In genomic region chr21:44802396-44803153, GRCh38 we compare ENCODE assay signal across 1 cellular context.
TF ChIP-seq lines count a peak whose summit lies in the region.

No MANE protein-coding gene starts in this region.

TF ChIP-seq in HepG2, 621 proteins besides CTCF, POLR2A, EP300 and RAD21 (continued from another document and continues in another):
- TF ChIP-seq CSRNP2 (CRISPR knock-in tag; conservative IDR thresholded peaks at IDR 0.05; ENCODE audit: low read depth) (no peak), ELF3 (CRISPR knock-in tag; IDR thresholded peaks at IDR 0.05) (0 out of 2 replicates have a peak, but pooled peaks have one; percentile 9), REST (IDR thresholded peaks at IDR 0.05; ENCODE audit: borderline replicate concordance in 1 of 2, low read depth in 1 of 2, low read length in 2 of 2) (no peak), ZNF331 (CRISPR knock-in tag; IDR thresholded peaks at IDR 0.05) (0 out of 2 replicates have a peak, but pooled peaks have one; percentile 13), ZFP36 (IDR thresholded peaks at IDR 0.05; ENCODE audit: borderline replicate concordance, low read depth, low read length, partially characterized antibody) (no peak), BCL3 (CRISPR knock-in tag; IDR thresholded peaks at IDR 0.05) (no peak), AKAP8 (CRISPR knock-in tag; IDR thresholded peaks at IDR 0.05) (peak; percentile 36; the same call in 1 of the 2 replicates), ZNF264 (CRISPR knock-in tag; IDR thresholded peaks at IDR 0.05) (peak; percentile 53; the same call in 1 of the 2 replicates), ZFP36L2 (CRISPR knock-in tag; IDR thresholded peaks at IDR 0.05) (no peak), HDAC2 (CRISPR knock-in tag; IDR thresholded peaks at IDR 0.05) (peak; percentile 36; the same call in 1 of the 2 replicates), NCOA2 (CRISPR knock-in tag; IDR thresholded peaks at IDR 0.05) (no peak), HDAC6 (IDR thresholded peaks at IDR 0.05; ENCODE audit: low read depth, low read length) (no peak), POLR2G (IDR thresholded peaks at IDR 0.05; ENCODE audit: low read depth, low read length) (no peak; the same call in 1 of the 2 replicates), UBTF (CRISPR knock-in tag; IDR thresholded peaks at IDR 0.05) (peak; percentile 19; the same call in 1 of the 2 replicates), THAP9 (CRISPR knock-in tag; IDR thresholded peaks at IDR 0.05; ENCODE audit: borderline replicate concordance) (0 out of 2 replicates have a peak, but pooled peaks have one; percentile 30), RBM22 (optimal IDR thresholded peaks at IDR 0.05; ENCODE audit: low read length) (no peak), SOX13 (IDR thresholded peaks at IDR 0.05) (no peak), SOX13 (CRISPR knock-in tag; conservative IDR thresholded peaks at IDR 0.05 in 1 of 2, IDR thresholded peaks at IDR 0.05 in 1 of 2) (0 out of 4 replicates have a peak, but pooled peaks of 1 of the 2 experiments have one; percentile 25), TARDBP (CRISPR knock-in tag; IDR thresholded peaks at IDR 0.05) (0 out of 2 replicates have a peak, but pooled peaks have one; percentile 50), MAFK (conservative IDR thresholded peaks at IDR 0.05 in 1 of 2, IDR thresholded peaks at IDR 0.05 in 1 of 2; ENCODE audit: low read length in 2 of 2) (no peak), HMGXB4 (CRISPR knock-in tag; IDR thresholded peaks at IDR 0.05; ENCODE audit: borderline replicate concordance in 1 of 2, low read depth in 1 of 2) (peak in 1 of 2 experiments; percentile 65; a peak in 1 of 4 replicates), ZNF414 (CRISPR knock-in tag; IDR thresholded peaks at IDR 0.05) (no peak), PBX3 (CRISPR knock-in tag; IDR thresholded peaks at IDR 0.05; ENCODE audit: borderline replicate concordance) (no peak), TFAP4 (IDR thresholded peaks at IDR 0.05; ENCODE audit: borderline replicate concordance, low read depth) (peak; percentile 83; the same call in 1 of the 2 replicates), MXD4 (CRISPR knock-in tag; IDR thresholded peaks at IDR 0.05) (no peak), STAT5B (CRISPR knock-in tag; IDR thresholded peaks at IDR 0.05) (no peak), TBX3 (IDR thresholded peaks at IDR 0.05; ENCODE audit: borderline replicate concordance) (no peak), ZBTB39 (CRISPR knock-in tag; IDR thresholded peaks at IDR 0.05) (peak; percentile 55; the same call in 1 of the 2 replicates), ZNF713 (CRISPR knock-in tag; IDR thresholded peaks at IDR 0.05) (no peak), AHR (CRISPR knock-in tag; IDR thresholded peaks at IDR 0.05) (no peak), ZUFSP (CRISPR knock-in tag; IDR thresholded peaks at IDR 0.05; ENCODE audit: borderline replicate concordance) (no peak), ZNF746 (CRISPR knock-in tag; IDR thresholded peaks at IDR 0.05) (peak; percentile 57; the same call in 1 of the 2 replicates), KAT8 (CRISPR knock-in tag; IDR thresholded peaks at IDR 0.05) (peak; percentile 51), AGO2 (optimal IDR thresholded peaks at IDR 0.05; ENCODE audit: low read depth, low read length) (peak; percentile 73), HNF4G (IDR thresholded peaks at IDR 0.05; ENCODE audit: borderline replicate concordance, low read depth, low read length) (peak; percentile 55; the same call in 1 of the 2 replicates), HNF4G (CRISPR knock-in tag; IDR thresholded peaks at IDR 0.05; ENCODE audit: borderline replicate concordance, low read depth) (0 out of 2 replicates have a peak, but pooled peaks have one; percentile 39), ZBTB20 (CRISPR knock-in tag; IDR thresholded peaks at IDR 0.05; ENCODE audit: borderline replicate concordance, low read depth) (no peak)
